Comparison of ENCODE assay signal across 27 cellular contexts in the genomic region with DNA sequence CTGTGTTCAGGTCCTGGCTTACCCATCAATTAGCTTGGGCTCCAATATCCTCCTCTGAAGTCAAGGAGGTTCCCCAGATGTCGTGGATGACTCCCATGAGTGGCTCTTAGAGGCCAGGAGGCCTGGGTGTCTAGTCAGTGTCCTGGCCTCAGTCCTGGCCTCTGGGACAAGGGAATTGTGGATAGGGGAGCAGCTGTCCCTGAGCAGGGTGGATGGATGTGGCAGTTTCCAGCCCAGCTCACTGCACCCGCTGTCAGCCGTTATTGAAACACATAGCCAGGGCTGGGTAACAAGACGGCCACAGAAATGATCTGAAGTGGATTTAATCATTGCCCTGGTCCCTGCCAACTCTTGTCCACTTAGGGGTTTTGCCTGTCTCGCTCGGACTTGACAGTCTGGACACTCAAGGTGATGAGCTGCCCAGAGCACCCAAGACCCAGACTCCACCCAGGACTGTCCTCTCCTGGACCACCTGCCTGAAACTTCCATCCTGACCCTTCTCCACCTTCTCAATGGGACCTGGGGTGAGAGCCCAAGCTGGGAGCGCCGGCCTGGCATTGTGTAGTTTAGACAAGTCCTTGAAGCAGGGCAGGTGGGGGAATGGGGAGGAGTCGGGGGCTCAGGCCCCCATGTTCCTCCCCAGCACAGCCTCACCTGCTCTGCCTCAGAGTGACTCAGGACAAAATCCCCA.
DNase-seq lines count a peak whose midpoint lies in the region; ATAC-seq, FAIRE-seq and TF ChIP-seq lines count a peak whose summit lies in the region.
"Had no signal": no experiment of that assay in that cellular context is flagged by ENCODE, and none has a peak within 500 bp of the region (broad histone marks: within the 10 kb centered on the region; RNA-seq: fewer than 3 reads in every experiment).

No MANE protein-coding gene starts in this region.

- H3K27me3 Mint-ChIP-seq in natural killer cell (ENCODE audit: low read depth in 2 of 2) (peaks cover 2 to 4% of the 10 kb centered on the region in 2 donors), T-helper 17 cell (no peaks in the 10 kb centered on the region)
- H3K27me3 Mint-ChIP-seq in natural killer cell treated with Interleukin-12 subunit alpha and Interleukin-12 subunit beta and Interleukin-15 and Interleukin-18, amount 100 ng/mL, for 72 hours: peaks cover 0 to 2% of the 10 kb centered on the region in 2 donors

- peaks cover 0 to 4% of the 10 kb centered on the region in 2 donors for H3K4me1 ChIP-seq in kidney (ENCODE audit: control insufficient read depth in 1 of 2, insufficient read depth in 1 of 2, low read depth in 1 of 2, low read length in 2 of 2)
- H3K4me1 ChIP-seq in Karpas-422 (ENCODE audit: low read length): no peaks in the 10 kb centered on the region
- H3K4me1 ChIP-seq: SJSA1 had no signal

- 0 out of 2 replicates have a peak, but pooled peaks cover 2% of the 10 kb centered on the region for H4K20me1 ChIP-seq in Karpas-422 (ENCODE audit: insufficient read depth, low read depth, low read length)
- H4K20me1 ChIP-seq: BLaER1 treated with 17β-estradiol and CSF1 and Interleukin-3, amounts not matched to agents 10 nM and 100 nM had no signal

- H3K9me3 ChIP-seq in T-helper 17 cell (ENCODE audit: control insufficient read depth, low read length, poor library complexity, severe bottlenecking): no peaks in the 10 kb centered on the region
- no peaks in the 10 kb centered on the region for H3K9me3 ChIP-seq in kidney (ENCODE audit: control insufficient read depth in 1 of 2, low read length in 2 of 2)
- no peaks in the 10 kb centered on the region for H3K9me3 ChIP-seq in Karpas-422 (ENCODE audit: low read length)
- H3K9me3 ChIP-seq: BLaER1 treated with 17β-estradiol and CSF1 and Interleukin-3, amounts not matched to agents 10 nM and 100 nM; MG63; SJSA1 had no signal

- H3K9ac ChIP-seq in kidney (ENCODE audit: low read length in 2 of 2): no peak overlapping the region
- H3K9ac ChIP-seq in Karpas-422 (ENCODE audit: low read length): no peak overlapping the region
- H3K9ac ChIP-seq: BLaER1 treated with 17β-estradiol and CSF1 and Interleukin-3, amounts not matched to agents 10 nM and 100 nM; GM23248 had no signal

- H3K4me3 ChIP-seq in kidney (ENCODE audit: low read length in 2 of 2) (no peak overlapping the region), Karpas-422 (ENCODE audit: low read length) (no peak overlapping the region)
- H3K4me3 ChIP-seq: BLaER1 treated with 17β-estradiol and CSF1 and Interleukin-3, amounts not matched to agents 10 nM and 100 nM; GM23248; MG63; SJSA1 had no signal

- no peak for DNase-seq in natural killer cell
- DNase-seq in natural killer cell treated with Interleukin-12 subunit alpha and Interleukin-12 subunit beta and Interleukin-15 and Interleukin-18, amount 100 ng/mL, for 72 hours (ENCODE audit: low spot score): no peak
- no peak for DNase-seq in T-helper 17 cell
- DNase-seq in kidney: peak; percentile 55
- DNase-seq in GM12892 (ENCODE audit: insufficient read length): no peak
- DNase-seq in Karpas-422: no peak
- DNase-seq in GM19238 (ENCODE audit: insufficient read length, low spot score): no peak
- no peak for DNase-seq in NCI-H82 (lab: John Stamatoyannopoulos, UW)
- DNase-seq: AML-193, DMS153, DND-41, GM23248, H9, KBM-7, MG63, NCI-H1105 treated with DMSO at 0.1 percent for 48 hours, NCI-H146, NCI-H1930, NCI-H2107, NCI-H524, NCI-H748 treated with DMSO at 0.1 percent for 48 hours, Right ventricle myocardium superior had no signal

- H3K36me3 ChIP-seq in kidney (ENCODE audit: control insufficient read depth in 1 of 2, insufficient read depth in 2 of 2, low read length in 2 of 2) (no peaks in the 10 kb centered on the region), Karpas-422 (ENCODE audit: insufficient read depth, low read length) (no peaks in the 10 kb centered on the region)
- H3K36me3 ChIP-seq: BLaER1 treated with 17β-estradiol and CSF1 and Interleukin-3, amounts not matched to agents 10 nM and 100 nM; MG63; SJSA1 had no signal

- FAIRE-seq in kidney (lab: Jason Lieb, UNC) (no peak), GM12892 (lab: Jason Lieb, UNC) (no peak)
- FAIRE-seq: A204.1, GM18507, RCC 7860 had no signal

- no peak for TF ChIP-seq POLR2A in GM12892 (IDR thresholded peaks at IDR 0.05; ENCODE audit: low read depth, low read length)

- intact Hi-C loops in natural killer cell (cut with micrococcal nuclease): no loop called here
- intact Hi-C loops in kidney (cut with DNase I): no loop called here

- H3K27ac Mint-ChIP-seq in natural killer cell (peak overlapping the region; percentile 68 to 76), T-helper 17 cell (peak overlapping the region; percentile 89)
- peak overlapping the region in 1 of 2 donors; percentile 12 for H3K27ac Mint-ChIP-seq in natural killer cell treated with Interleukin-12 subunit alpha and Interleukin-12 subunit beta and Interleukin-15 and Interleukin-18, amount 100 ng/mL, for 72 hours

- TF ChIP-seq CTCF in natural killer cell (IDR thresholded peaks at IDR 0.05) (no peak), kidney (IDR thresholded peaks at IDR 0.05; ENCODE audit: borderline replicate concordance, extremely low read depth, insufficient read depth) (no peak)

- no peaks in the 10 kb centered on the region for H3K9me3 Mint-ChIP-seq in natural killer cell
- H3K9me3 Mint-ChIP-seq in natural killer cell treated with Interleukin-12 subunit alpha and Interleukin-12 subunit beta and Interleukin-15 and Interleukin-18, amount 100 ng/mL, for 72 hours: no peaks in the 10 kb centered on the region

- H3K79me2 ChIP-seq in Karpas-422 (ENCODE audit: low read length): no peaks in the 10 kb centered on the region

- H3K4me1 Mint-ChIP-seq in natural killer cell: peaks cover 49 to 67% of the 10 kb centered on the region in 2 donors
- peaks cover 27 to 50% of the 10 kb centered on the region in 2 donors for H3K4me1 Mint-ChIP-seq in natural killer cell treated with Interleukin-12 subunit alpha and Interleukin-12 subunit beta and Interleukin-15 and Interleukin-18, amount 100 ng/mL, for 72 hours (ENCODE audit: low read depth in 2 of 2)
- H3K4me1 Mint-ChIP-seq in T-helper 17 cell: peaks cover 58% of the 10 kb centered on the region

- H3K4me2 ChIP-seq in Karpas-422 (ENCODE audit: low read depth, low read length, poor library complexity, severe bottlenecking): no peak overlapping the region

- no peak overlapping the region for H2AFZ ChIP-seq in Karpas-422 (ENCODE audit: low read length)
- H2AFZ ChIP-seq: GM23248 had no signal

- no peak for ATAC-seq in natural killer cell
- ATAC-seq in natural killer cell treated with Interleukin-12 subunit alpha and Interleukin-12 subunit beta and Interleukin-15 and Interleukin-18, amount 100 ng/mL, for 72 hours: no peak
- ATAC-seq in T-helper 17 cell: no peak

- no peaks in the 10 kb centered on the region for H3K9me2 ChIP-seq in Karpas-422 (replicated peaks; ENCODE audit: insufficient read depth, low read length)

- no peak overlapping the region for H3K27ac ChIP-seq in kidney (ENCODE audit: low read depth in 2 of 2, low read length in 2 of 2)
- no peak overlapping the region for H3K27ac ChIP-seq in Karpas-422 (ENCODE audit: low read length)
- H3K27ac ChIP-seq: GM23248, SJSA1 had no signal

- H3K36me3 Mint-ChIP-seq in natural killer cell: no peaks in the 10 kb centered on the region
- no peaks in the 10 kb centered on the region for H3K36me3 Mint-ChIP-seq in natural killer cell treated with Interleukin-12 subunit alpha and Interleukin-12 subunit beta and Interleukin-15 and Interleukin-18, amount 100 ng/mL, for 72 hours
- H3K36me3 Mint-ChIP-seq in T-helper 17 cell (ENCODE audit: low read depth): peaks cover 2% of the 10 kb centered on the region

- H3K27me3 ChIP-seq in Karpas-422 (ENCODE audit: low read length): no peaks in the 10 kb centered on the region
- H3K27me3 ChIP-seq: MG63 had no signal

- no peak overlapping the region for H3K4me3 Mint-ChIP-seq in natural killer cell
- no peak overlapping the region for H3K4me3 Mint-ChIP-seq in natural killer cell treated with Interleukin-12 subunit alpha and Interleukin-12 subunit beta and Interleukin-15 and Interleukin-18, amount 100 ng/mL, for 72 hours
- H3K4me3 Mint-ChIP-seq in T-helper 17 cell: no peak overlapping the region
- H3K4me3 Mint-ChIP-seq: H9 had no signal
